ENCODE assay signal across 23 cellular contexts in genomic region chr11:93002380-93002779, GRCh38. TPM values are rescaled to one million over a fixed set of nuclear protein-coding genes. Genes with fewer than 3 reads are reported as not detected.
DNase-seq lines count a peak whose midpoint lies in the region; ATAC-seq and TF ChIP-seq lines count a peak whose summit lies in the region.
"Had no signal": no experiment of that assay in that cellular context is flagged by ENCODE, and none has a peak within 500 bp of the region (broad histone marks: within the 10 kb centered on the region; RNA-seq: fewer than 3 reads in every experiment).

No MANE protein-coding gene starts in this region.

- no peak overlapping the region for H2AK9ac ChIP-seq in IMR-90 (replicated peaks; ENCODE audit: low read depth, low read length, poor library complexity)

- peaks cover 3% of the 10 kb centered on the region for H3K9me3 ChIP-seq in mammary epithelial cell (replicated peaks; ENCODE audit: insufficient read depth, low read length)
- no peaks in the 10 kb centered on the region for H3K9me3 ChIP-seq in IMR-90 (ENCODE audit: control insufficient read depth, insufficient read depth, low read length)
- no peaks in the 10 kb centered on the region for H3K9me3 ChIP-seq in mesenchymal stem cell (ENCODE audit: control insufficient read depth, low read length)
- H3K9me3 ChIP-seq: BE2C, HAP-1 had no signal

- peak overlapping the region; percentile 71; the same call in 1 of the 2 replicates for H2AK5ac ChIP-seq in IMR-90 (ENCODE audit: low read depth, low read length)
- H2AK5ac ChIP-seq in mesenchymal stem cell (ENCODE audit: low read length, severe bottlenecking), result peak overlapping the region; percentile 63

- 0 out of 2 replicates have a peak, but pooled peaks cover 5% of the 10 kb centered on the region for H3K9me1 ChIP-seq in IMR-90 (ENCODE audit: insufficient read depth, low read length)

- no peaks in the 10 kb centered on the region for H3K27me3 Mint-ChIP-seq in MCF 10A (ENCODE audit: insufficient read depth, unreplicated experiment)
- H3K27me3 Mint-ChIP-seq in osteocyte (ENCODE audit: unreplicated experiment), result no peaks in the 10 kb centered on the region
- peaks cover 2% of the 10 kb centered on the region for H3K27me3 Mint-ChIP-seq in activated naive CD4-positive, alpha-beta T cell treated with anti-CD3 and anti-CD28 coated beads for 36 hours (ENCODE audit: low read depth)
- H3K27me3 Mint-ChIP-seq in stimulated activated memory B cell treated with anti-CD40 and anti-IgM and Interleukin-4, amounts not matched to agents 10 μg/mL and 1 μg/mL and 100 μg/mL, for 72 hours, result no peaks in the 10 kb centered on the region
- H3K27me3 Mint-ChIP-seq: CD4-positive, alpha-beta T cell had no signal

- H2BK12ac ChIP-seq in mesenchymal stem cell (ENCODE audit: low read length in 2 of 2), result no peak overlapping the region

- in situ Hi-C loops in mammary epithelial cell (cut with MboI; ENCODE audit: low sequenced_read_pairs in 2 of 2) (loop anchor here in 1 of 2 donors (10.0 kb wide), 1 partner anchor 52 kb away; no protein-coding TSS in a partner anchor), IMR-90 (cut with MboI; ENCODE audit: low sequenced_read_pairs) (loop anchor here (25.0 kb wide), 1 partner anchor 1135 kb away; the partner anchor contains the start of gene PANX1)

- no peak overlapping the region for H3K4me3 ChIP-seq in mammary epithelial cell (replicated peaks in 1 of 3; ENCODE audit: insufficient read depth in 1 of 3, low read depth in 2 of 3, low read length in 3 of 3)
- no peak overlapping the region for H3K4me3 ChIP-seq in IMR-90 (ENCODE audit: insufficient read depth, low read depth, low read length)
- H3K4me3 ChIP-seq in mesenchymal stem cell (ENCODE audit: insufficient read depth in 1 of 2, low read depth in 1 of 2, low read length in 2 of 2), result no peak overlapping the region
- H3K4me3 ChIP-seq: BLaER1 treated with 17β-estradiol and CSF1 and Interleukin-3, amounts not matched to agents 10 nM and 100 nM; HAP-1 had no signal

- 100% methylated on average over 3 of the region's 3 CpGs for WGBS in mammary epithelial cell (ENCODE audit: low coverage, missing lambda C conversion rate)
- WGBS in IMR-90 (ENCODE audit: extremely low coverage in 2 of 2, insufficient read length in 1 of 2), 2 experiments, result 83% methylated on average over 2 of the region's 3 CpGs; no CpG with 5 or more reads in 1 of the 2 experiments
- WGBS in mesenchymal stem cell, result 59% methylated on average over 3 of the region's 3 CpGs

- no peak overlapping the region for H2AFZ ChIP-seq in mammary epithelial cell (ENCODE audit: low read depth, low read length)
- peak overlapping the region; percentile 61 for H2AFZ ChIP-seq in IMR-90 (replicated peaks; ENCODE audit: low read length, poor library complexity)
- no peak overlapping the region for H2AFZ ChIP-seq in mesenchymal stem cell (ENCODE audit: low read depth, low read length)

- H3K27ac ChIP-seq in mammary epithelial cell (ENCODE audit: insufficient read depth, low read depth, low read length) (no peak overlapping the region), IMR-90 (ENCODE audit: insufficient read depth, low read length) (no peak overlapping the region), mesenchymal stem cell (ENCODE audit: low read length, poor library complexity, severe bottlenecking) (no peak overlapping the region)
- H3K27ac ChIP-seq: 22Rv1; BLaER1 treated with 17β-estradiol and CSF1 and Interleukin-3, amounts not matched to agents 10 nM and 100 nM had no signal

- H3K4me1 Mint-ChIP-seq in MCF 10A (ENCODE audit: insufficient read depth, unreplicated experiment) (peaks cover 29% of the 10 kb centered on the region), osteocyte (ENCODE audit: unreplicated experiment) (peaks cover 42% of the 10 kb centered on the region)
- no peaks in the 10 kb centered on the region for H3K4me1 Mint-ChIP-seq in activated naive CD4-positive, alpha-beta T cell treated with anti-CD3 and anti-CD28 coated beads for 36 hours (ENCODE audit: low read depth)
- no peaks in the 10 kb centered on the region for H3K4me1 Mint-ChIP-seq in stimulated activated memory B cell treated with anti-CD40 and anti-IgM and Interleukin-4, amounts not matched to agents 10 μg/mL and 1 μg/mL and 100 μg/mL, for 72 hours
- H3K4me1 Mint-ChIP-seq: CD14-positive monocyte; CD8-positive, alpha-beta memory T cell had no signal

- H3K4me3 Mint-ChIP-seq in MCF 10A (ENCODE audit: unreplicated experiment) (no peak overlapping the region), osteocyte (ENCODE audit: unreplicated experiment) (no peak overlapping the region)
- H3K4me3 Mint-ChIP-seq in activated naive CD4-positive, alpha-beta T cell treated with anti-CD3 and anti-CD28 coated beads for 36 hours, result no peak overlapping the region
- no peak overlapping the region for H3K4me3 Mint-ChIP-seq in stimulated activated memory B cell treated with anti-CD40 and anti-IgM and Interleukin-4, amounts not matched to agents 10 μg/mL and 1 μg/mL and 100 μg/mL, for 72 hours
- H3K4me3 Mint-ChIP-seq: CD14-positive monocyte; CD4-positive, alpha-beta T cell; CD8-positive, alpha-beta memory T cell had no signal

- H3K79me1 ChIP-seq in IMR-90 (ENCODE audit: low read depth in 1 of 2, low read length in 2 of 2) (no peaks in the 10 kb centered on the region), mesenchymal stem cell (replicated peaks; ENCODE audit: low read length, poor library complexity, severe bottlenecking) (no peaks in the 10 kb centered on the region)

- intact Hi-C loops in MCF 10A (cut with micrococcal nuclease) (no loop called here), mammary epithelial cell (cut with micrococcal nuclease) (no loop called here), IMR-90 (cut with micrococcal nuclease) (no loop called here)
- intact Hi-C loops in activated naive CD4-positive, alpha-beta T cell treated with anti-CD3 and anti-CD28 coated beads for 36 hours (cut with micrococcal nuclease), result no loop called here

- H3K4me2 ChIP-seq in mammary epithelial cell (ENCODE audit: insufficient read depth, low read depth, low read length), result no peak overlapping the region
- no peak overlapping the region for H3K4me2 ChIP-seq in IMR-90 (ENCODE audit: low read depth, low read length)
- no peak overlapping the region for H3K4me2 ChIP-seq in mesenchymal stem cell (ENCODE audit: low read length, poor library complexity, severe bottlenecking)
- H3K4me2 ChIP-seq: BLaER1 treated with 17β-estradiol and CSF1 and Interleukin-3, amounts not matched to agents 10 nM and 100 nM had no signal

- H3K9me3 Mint-ChIP-seq in MCF 10A (ENCODE audit: unreplicated experiment), result no peaks in the 10 kb centered on the region
- H3K9me3 Mint-ChIP-seq in osteocyte (ENCODE audit: unreplicated experiment), result no peaks in the 10 kb centered on the region
- peaks cover 1% of the 10 kb centered on the region for H3K9me3 Mint-ChIP-seq in activated naive CD4-positive, alpha-beta T cell treated with anti-CD3 and anti-CD28 coated beads for 36 hours
- peaks cover 6% of the 10 kb centered on the region for H3K9me3 Mint-ChIP-seq in stimulated activated memory B cell treated with anti-CD40 and anti-IgM and Interleukin-4, amounts not matched to agents 10 μg/mL and 1 μg/mL and 100 μg/mL, for 72 hours

- peak overlapping the region; percentile 99 for H3K27ac Mint-ChIP-seq in MCF 10A (ENCODE audit: low read depth, unreplicated experiment)
- peak overlapping the region; percentile 34 for H3K27ac Mint-ChIP-seq in osteocyte (ENCODE audit: unreplicated experiment)
- no peak overlapping the region for H3K27ac Mint-ChIP-seq in activated naive CD4-positive, alpha-beta T cell treated with anti-CD3 and anti-CD28 coated beads for 36 hours
- no peak overlapping the region for H3K27ac Mint-ChIP-seq in stimulated activated memory B cell treated with anti-CD40 and anti-IgM and Interleukin-4, amounts not matched to agents 10 μg/mL and 1 μg/mL and 100 μg/mL, for 72 hours
- H3K27ac Mint-ChIP-seq: CD14-positive monocyte; CD4-positive, alpha-beta T cell; CD8-positive, alpha-beta memory T cell had no signal

- H4K91ac ChIP-seq in IMR-90 (ENCODE audit: insufficient read depth, low read depth, low read length) (peak overlapping the region; percentile 87), mesenchymal stem cell (ENCODE audit: low read length) (no peak overlapping the region)

- POLR2A ChIA-PET in MCF 10A (lab: Yijun Ruan, JAX), result interaction anchor here (0.6 to 2.5 kb wide), 6 partner anchors 15 to 871 kb away, joined by 3 to 9 read pairs (median 4); no protein-coding TSS in a partner anchor
- POLR2A ChIA-PET in IMR-90 (lab: Charles Lee; ENCODE audit: unreplicated experiment), result no interaction called here

- peak overlapping the region; percentile 89 for H3K4ac ChIP-seq in IMR-90 (ENCODE audit: low read depth, low read length)
- no peak overlapping the region for H3K4ac ChIP-seq in mesenchymal stem cell (ENCODE audit: low read depth in 1 of 2, low read length in 2 of 2)

- H4K20me1 ChIP-seq in mammary epithelial cell (ENCODE audit: insufficient read depth, low read length) (no peaks in the 10 kb centered on the region), IMR-90 (ENCODE audit: insufficient read depth, low read length) (no peaks in the 10 kb centered on the region)
- H4K20me1 ChIP-seq: BLaER1 treated with 17β-estradiol and CSF1 and Interleukin-3, amounts not matched to agents 10 nM and 100 nM had no signal

- no peak overlapping the region for H3K56ac ChIP-seq in IMR-90 (ENCODE audit: extremely low read depth, insufficient read depth, low read length)

- H3K36me3 Mint-ChIP-seq in MCF 10A (ENCODE audit: insufficient read depth, unreplicated experiment) (no peaks in the 10 kb centered on the region), osteocyte (ENCODE audit: unreplicated experiment) (peaks cover 8% of the 10 kb centered on the region)
- H3K36me3 Mint-ChIP-seq in activated naive CD4-positive, alpha-beta T cell treated with anti-CD3 and anti-CD28 coated beads for 36 hours (ENCODE audit: low read depth), result no peaks in the 10 kb centered on the region
- H3K36me3 Mint-ChIP-seq in stimulated activated memory B cell treated with anti-CD40 and anti-IgM and Interleukin-4, amounts not matched to agents 10 μg/mL and 1 μg/mL and 100 μg/mL, for 72 hours, result no peaks in the 10 kb centered on the region
- H3K36me3 Mint-ChIP-seq: CD14-positive monocyte; CD8-positive, alpha-beta memory T cell had no signal

- peak overlapping the region; percentile 16; the same call in 1 of the 2 replicates for H4K5ac ChIP-seq in IMR-90 (ENCODE audit: low read depth, low read length)

- H3K36me3 ChIP-seq in mammary epithelial cell (ENCODE audit: insufficient read depth, low read length) (no peaks in the 10 kb centered on the region), IMR-90 (ENCODE audit: control insufficient read depth, insufficient read depth, low read length) (no peaks in the 10 kb centered on the region), mesenchymal stem cell (ENCODE audit: control insufficient read depth in 1 of 2, insufficient read depth in 2 of 2, low read depth in 1 of 2, low read length in 2 of 2) (no peaks in the 10 kb centered on the region)
- H3K36me3 ChIP-seq: BE2C; BLaER1 treated with 17β-estradiol and CSF1 and Interleukin-3, amounts not matched to agents 10 nM and 100 nM; HAP-1 had no signal

- peak overlapping the region; percentile 75 to 79; a peak in 2 of 4 replicates for H4K8ac ChIP-seq in IMR-90 (ENCODE audit: low read depth in 2 of 2, low read length in 2 of 2)
- H4K8ac ChIP-seq in mesenchymal stem cell (ENCODE audit: low read length), result no peak overlapping the region

- dilution Hi-C loops in mammary epithelial cell (cut with HindIII; ENCODE audit: low sequenced_read_pairs), result no loop called here
- dilution Hi-C loops in IMR-90 (cut with HindIII; ENCODE audit: low sequenced_read_pairs, unreplicated experiment), result no loop called here

- no peaks in the 10 kb centered on the region for H3K79me2 ChIP-seq in mammary epithelial cell (ENCODE audit: insufficient read depth, low read length)

- no TSS peak for BruUV-seq in MCF 10A (replicated peaks; lab: Mats Ljungman, UMichigan)
- BruUV-seq in mammary epithelial cell (replicated peaks; lab: Mats Ljungman, UMichigan), result no TSS peak
- no TSS peak for BruUV-seq in IMR-90 (replicated peaks; lab: Mats Ljungman, UMichigan)

- H3K4me1 ChIP-seq in mammary epithelial cell (ENCODE audit: insufficient read depth, low read length) (peaks cover 26% of the 10 kb centered on the region), IMR-90 (ENCODE audit: control insufficient read depth, insufficient read depth, low read length) (peaks cover 6% of the 10 kb centered on the region), mesenchymal stem cell (ENCODE audit: control insufficient read depth, insufficient read depth, low read depth, low read length) (peaks cover 6% of the 10 kb centered on the region)
- H3K4me1 ChIP-seq: HAP-1 had no signal

- ATAC-seq in IMR-90 (ENCODE audit: low read depth) (no peak), GM18498 (IDR thresholded peaks at IDR 0.05; ENCODE audit: unreplicated experiment) (no peak)
- ATAC-seq in stimulated activated memory B cell treated with anti-CD40 and anti-IgM and Interleukin-4, amounts not matched to agents 10 μg/mL and 1 μg/mL and 100 μg/mL, for 72 hours, result no peak

- H2BK5ac ChIP-seq in IMR-90 (ENCODE audit: low read depth, low read length, poor library complexity, severe bottlenecking) (peak overlapping the region; percentile 94), mesenchymal stem cell (ENCODE audit: low read depth, low read length, poor library complexity, severe bottlenecking) (no peak overlapping the region)

- no peak for DNase-seq in MCF 10A (ENCODE audit: unreplicated experiment)
- DNase-seq in mammary epithelial cell, result no peak
- DNase-seq in IMR-90, result no peak
- no peak for DNase-seq in mesenchymal stem cell
- no peak for DNase-seq in osteocyte (ENCODE audit: extremely low spot score, unreplicated experiment)
- DNase-seq in activated naive CD4-positive, alpha-beta T cell treated with anti-CD3 and anti-CD28 coated beads for 36 hours, result no peak
- DNase-seq: ACHN; AML-193; BE2C; CD4-positive, alpha-beta T cell; CD8-positive, alpha-beta memory T cell; DMS 273 treated with DMSO at 0.1 percent for 48 hours; DMS79 treated with DMSO at 0.1 percent for 48 hours; GF-D8; GOT3 had no signal

- H3K9ac ChIP-seq in mammary epithelial cell (ENCODE audit: insufficient read depth, low read length), result no peak overlapping the region
- no peak overlapping the region for H3K9ac ChIP-seq in IMR-90 (ENCODE audit: low read depth, low read length)
- H3K9ac ChIP-seq in mesenchymal stem cell (ENCODE audit: low read length), result no peak overlapping the region
- H3K9ac ChIP-seq: BLaER1 treated with 17β-estradiol and CSF1 and Interleukin-3, amounts not matched to agents 10 nM and 100 nM had no signal

- H3K14ac ChIP-seq in IMR-90 (replicated peaks; ENCODE audit: low read depth, low read length), result peak overlapping the region; percentile 70
- H3K14ac ChIP-seq in mesenchymal stem cell (ENCODE audit: low read length in 2 of 2), result no peak overlapping the region

- H2BK120ac ChIP-seq in IMR-90 (ENCODE audit: low read depth, low read length), result peak overlapping the region; percentile 94
- H2BK120ac ChIP-seq in mesenchymal stem cell (ENCODE audit: low read depth, low read length), result no peak overlapping the region

- no peak for TF ChIP-seq RAD21 in IMR-90 (IDR thresholded peaks at IDR 0.05; ENCODE audit: low read length)

- H2BK15ac ChIP-seq in IMR-90 (ENCODE audit: low read depth, low read length) (peak overlapping the region; percentile 92; the same call in 2 of the 3 replicates), mesenchymal stem cell (ENCODE audit: low read depth, poor library complexity, severe bottlenecking) (no peak overlapping the region)

- CTCF ChIA-PET in MCF 10A (lab: Yijun Ruan, JAX), result interaction anchor here (0.6 to 1.6 kb wide), 5 partner anchors 9 to 78 kb away, joined by 3 to 5 read pairs (median 4); no protein-coding TSS in a partner anchor
- CTCF ChIA-PET in mammary epithelial cell (lab: Charles Lee; ENCODE audit: low non-redundant PET), result no interaction called here
- CTCF ChIA-PET in IMR-90 (lab: Yijun Ruan, JAX), result interaction anchor here (0.7 kb wide), 1 partner anchor 11 kb away, joined by 3 read pairs; no protein-coding TSS in a partner anchor
- CTCF ChIA-PET in activated naive CD4-positive, alpha-beta T cell treated with anti-CD3 and anti-CD28 coated beads for 36 hours (lab: Charles Lee), result no interaction called here

- peak overlapping the region; percentile 45; the same call in 1 of the 2 replicates for H3K23ac ChIP-seq in IMR-90 (ENCODE audit: low read depth, low read length)
- H3K23ac ChIP-seq in mesenchymal stem cell (ENCODE audit: low read length in 2 of 2), result no peak overlapping the region

- no peak for TF ChIP-seq POLR2A in IMR-90 (IDR thresholded peaks at IDR 0.05; ENCODE audit: low read depth, low read length)

- peak overlapping the region; percentile 98 for H2BK20ac ChIP-seq in IMR-90 (ENCODE audit: low read depth, low read length)

- TF ChIP-seq CTCF in MCF 10A (IDR thresholded peaks at IDR 0.05; ENCODE audit: unreplicated experiment) (no peak), mammary epithelial cell (conservative IDR thresholded peaks at IDR 0.05 in 1 of 2, IDR thresholded peaks at IDR 0.05 in 1 of 2; ENCODE audit: extremely low read depth in 1 of 2, insufficient read depth in 1 of 2, low read depth in 1 of 2, low read length in 2 of 2) (no peak), IMR-90 (conservative IDR thresholded peaks at IDR 0.05; ENCODE audit: low read depth, low read length) (no peak), osteocyte (IDR thresholded peaks at IDR 0.05) (no peak)

- H3K27me3 ChIP-seq in mammary epithelial cell (ENCODE audit: insufficient read depth, low read length) (no peaks in the 10 kb centered on the region), IMR-90 (ENCODE audit: control insufficient read depth, insufficient read depth, low read length) (no peaks in the 10 kb centered on the region), mesenchymal stem cell (ENCODE audit: control insufficient read depth in 1 of 2, insufficient read depth in 1 of 2, low read length in 2 of 2) (no peaks in the 10 kb centered on the region)
- H3K27me3 ChIP-seq: BE2C; BLaER1 treated with 17β-estradiol and CSF1 and Interleukin-3, amounts not matched to agents 10 nM and 100 nM had no signal

- H3K18ac ChIP-seq in IMR-90 (ENCODE audit: low read depth, low read length) (peak overlapping the region; percentile 42; the same call in 1 of the 2 replicates), mesenchymal stem cell (ENCODE audit: low read depth in 1 of 2, low read length in 2 of 2) (no peak overlapping the region)

RNA-seq across cellular contexts. Expression of gene MTNR1B, which starts 32.9 kb away (rescaled TPM):
- total RNA-seq in MCF 10A (2022) (not detected in 2 replicates), mammary epithelial cell (not detected), IMR-90 (2012; rRNA removed) (under 0.01 TPM in 1 of 2 replicates, not detected in the other), osteocyte (0.89 and 0.94 TPM in 2 replicates)
- polyA plus RNA-seq in mammary epithelial cell (not detected), IMR-90 (2012; rRNA removed) (0.07 TPM in 1 of 2 replicates, not detected in the other)
- polyA minus RNA-seq in mammary epithelial cell, result not detected
- 0.02 TPM in 1 of 2 replicates, not detected in the other for polyA plus RNA-seq in IMR-90 (2012; cell fraction: cytosol; rRNA removed)
- 0.09 and 0.10 TPM in 2 replicates for polyA plus RNA-seq in IMR-90 (2012; cell fraction: nucleus; rRNA removed; ENCODE audit: low replicate concordance)
- polyA plus RNA-seq in mesenchymal stem cell (2013, experiment 1 of 2), result not detected
- not detected for polyA plus RNA-seq in mesenchymal stem cell (2013, experiment 2 of 2)
- total RNA-seq in activated naive CD4-positive, alpha-beta T cell treated with anti-CD3 and anti-CD28 coated beads for 36 hours, result not detected
- total RNA-seq: CD4-positive, alpha-beta T cell; CD8-positive, alpha-beta memory T cell; Daoy; G401 had no signal
- polyA plus RNA-seq: CD14-positive monocyte; CD8-positive, alpha-beta memory T cell had no signal

Comparison
In these comparisons a context has a peak if more than half of its experiments do, and no peak if none do; other contexts are left out.
1. CTCF ChIA-PET loops: an anchor here in MCF 10A (0.6 to 1.6 kb wide) and IMR-90 (0.7 kb wide); none called in mammary epithelial cell and activated naive CD4-positive, alpha-beta T cell treated with anti-CD3 and anti-CD28 coated beads for 36 hours.
2. H3K27ac Mint-ChIP-seq: peak in MCF 10A (single experiment) and osteocyte (single experiment); none in activated naive CD4-positive, alpha-beta T cell treated with anti-CD3 and anti-CD28 coated beads for 36 hours (single experiment) and stimulated activated memory B cell treated with anti-CD40 and anti-IgM and Interleukin-4, amounts not matched to agents 10 μg/mL and 1 μg/mL and 100 μg/mL, for 72 hours (single experiment).